In genomic region chr15:41804361-41804760, GRCh38 we compare ENCODE assay signal across 1 cellular context.
TF ChIP-seq lines count a peak whose summit lies in the region.

No MANE protein-coding gene starts in this region.

TF ChIP-seq in K562, 482 proteins besides CTCF, POLR2A, EP300 and RAD21:
- TF ChIP-seq JUND (IDR thresholded peaks at IDR 0.05; ENCODE audit: borderline replicate concordance, low read depth, low read length) (no peak), JUND (tag; IDR thresholded peaks at IDR 0.05; ENCODE audit: borderline replicate concordance, low read depth, low read length) (no peak), ETS1 (conservative IDR thresholded peaks at IDR 0.05; ENCODE audit: control insufficient read depth, low read depth, low read length) (no peak), E2F3 (CRISPR knock-in tag; IDR thresholded peaks at IDR 0.05) (no peak), TCF7 (IDR thresholded peaks at IDR 0.05; ENCODE audit: borderline replicate concordance) (no peak)
